ENCODE assay signal across 11 cellular contexts in the genomic region with DNA sequence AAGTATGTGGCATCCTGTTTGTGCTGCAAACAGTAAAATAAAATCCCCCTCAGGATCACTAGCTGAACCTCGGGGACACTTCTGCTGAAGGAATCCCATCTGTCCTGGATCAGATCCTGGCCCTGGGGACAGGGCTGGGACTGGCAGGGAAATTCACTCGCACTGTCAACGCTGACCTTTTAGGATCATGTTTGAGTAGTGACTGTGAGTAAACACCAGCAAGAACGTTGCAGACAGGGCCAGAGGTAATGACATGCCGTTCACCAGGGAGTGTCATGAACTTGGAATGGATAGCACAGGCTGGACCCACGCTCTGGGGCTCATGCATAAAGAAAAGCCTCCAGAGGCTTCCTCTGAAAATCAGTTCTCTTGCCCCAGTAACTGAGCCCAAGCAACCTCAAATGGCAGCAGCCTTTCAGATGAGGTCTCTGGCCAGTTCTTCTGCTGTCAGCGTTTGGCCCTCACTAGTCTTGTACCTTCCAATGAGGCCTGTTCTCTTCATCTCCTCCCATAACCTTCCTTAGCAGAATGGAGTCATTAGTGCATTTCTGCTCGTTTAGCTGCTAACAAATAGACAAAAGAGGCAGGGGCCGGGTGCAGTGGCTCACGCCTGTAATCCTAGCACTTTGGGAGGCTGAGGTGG. TPM values are rescaled to one million over a fixed set of nuclear protein-coding genes. Genes with fewer than 3 reads are reported as not detected.
DNase-seq lines count a peak whose midpoint lies in the region; ATAC-seq and TF ChIP-seq lines count a peak whose summit lies in the region.
"Had no signal": no experiment of that assay in that cellular context is flagged by ENCODE, and none has a peak within 500 bp of the region (broad histone marks: within the 10 kb centered on the region; RNA-seq: fewer than 3 reads in every experiment).

No MANE protein-coding gene starts in this region.

- H3K27ac Mint-ChIP-seq in type B pancreatic cell, result peak overlapping the region; percentile 62

- ATAC-seq in left lobe of liver, result peak; percentile 89

- H3K27me3 Mint-ChIP-seq in type B pancreatic cell, result no peaks in the 10 kb centered on the region

- TF ChIP-seq CTCF in VCaP (conservative IDR thresholded peaks at IDR 0.05), result no peak
- TF ChIP-seq CTCF in type B pancreatic cell (conservative IDR thresholded peaks at IDR 0.05), result no peak

- DNase-seq in NCI-H2196 (lab: John Stamatoyannopoulos, UW; ENCODE audit: unreplicated experiment) (peak; percentile 36), NCI-H2196 treated with DMSO at 0.1 percent for 48 hours (lab: John Stamatoyannopoulos, UW; ENCODE audit: unreplicated experiment) (no peak), left lobe of liver (ENCODE audit: low spot score) (peak; percentile 91), type B pancreatic cell (ENCODE audit: extremely low spot score, unreplicated experiment) (peak; percentile 48), kidney tubule cell (ENCODE audit: low spot score) (no peak), dermis blood vessel endothelial cell (no peak), T-helper 2 cell (no peak)
- DNase-seq: activated CD4-positive, alpha-beta T cell treated with anti-CD3 and anti-CD28 coated beads, Interleukin-2, amount 50 U/mL, for 1 hour; stimulated activated CD4-positive, alpha-beta T cell treated with anti-CD3 and anti-CD28 coated beads, Interleukin-2, amount 100 ng/mL, for 48 hours had no signal

- H3K27ac ChIP-seq in VCaP, result peak overlapping the region; percentile 99
- H3K27ac ChIP-seq: tibial artery had no signal

- peak overlapping the region; percentile 44 for H3K4me3 Mint-ChIP-seq in type B pancreatic cell

- H3K36me3 Mint-ChIP-seq in type B pancreatic cell, result no peaks in the 10 kb centered on the region

- H3K9me3 Mint-ChIP-seq in type B pancreatic cell, result no peaks in the 10 kb centered on the region

- H3K4me1 Mint-ChIP-seq in type B pancreatic cell (ENCODE audit: unreplicated experiment), result peaks cover 35% of the 10 kb centered on the region

RNA-seq across cellular contexts. Expression of gene BARX2, which starts 51.0 kb away (rescaled TPM):
- total RNA-seq in left lobe of liver (not detected), type B pancreatic cell (ENCODE audit: low replicate concordance) (62.1 and 186 TPM in 2 replicates), dermis blood vessel endothelial cell (not detected in 2 replicates)

Comparison
In these comparisons a context has a peak if more than half of its experiments do, and no peak if none do; other contexts are left out.
1. DNase-seq: peak in NCI-H2196 (single experiment), left lobe of liver (single experiment) and type B pancreatic cell (single experiment); none in NCI-H2196 treated with DMSO at 0.1 percent for 48 hours (single experiment), kidney tubule cell (single experiment), dermis blood vessel endothelial cell (single experiment) and T-helper 2 cell (0 of 5).
2. RNA of gene BARX2, which starts 51.0 kb away (total RNA-seq): 62.1 to 186 TPM in type B pancreatic cell; not detected in left lobe of liver (single experiment) and not detected in dermis blood vessel endothelial cell; every median in the first group is over 10 times any median in the second.